In genomic region chr2:41736105-41736567, GRCh38 we compare ENCODE assay signal across 9 cellular contexts.
DNase-seq lines count a peak whose midpoint lies in the region; ATAC-seq, FAIRE-seq and TF ChIP-seq lines count a peak whose summit lies in the region.
"Had no signal": no experiment of that assay in that cellular context is flagged by ENCODE, and none has a peak within 500 bp of the region (broad histone marks: within the 10 kb centered on the region; RNA-seq: fewer than 3 reads in every experiment).

No MANE protein-coding gene starts in this region.

- ATAC-seq in GM21619 (IDR thresholded peaks at IDR 0.05; ENCODE audit: unreplicated experiment), result peak; percentile 83
- ATAC-seq in gastroesophageal sphincter, result no peak
- ATAC-seq: HCT116 had no signal

- 56 to 90% methylated on average over 4 to 5 of the region's 5 CpGs for WGBS in gastroesophageal sphincter (ENCODE audit: low coverage in 1 of 2), 2 donors
- 72 to 81% (median 73%) methylated on average over 5 of the region's 5 CpGs for WGBS in small intestine, 3 donors

- H3K27ac ChIP-seq in gastroesophageal sphincter (no peak overlapping the region), small intestine (ENCODE audit: low read depth in 1 of 2, low read length in 1 of 2) (no peak overlapping the region)

- no peak for TF ChIP-seq EP300 in gastroesophageal sphincter (IDR thresholded peaks at IDR 0.05)

- no peaks in the 10 kb centered on the region for H3K27me3 Mint-ChIP-seq in type B pancreatic cell

- no peaks in the 10 kb centered on the region for H3K9me3 Mint-ChIP-seq in type B pancreatic cell

- peaks cover 11% of the 10 kb centered on the region for H3K4me1 Mint-ChIP-seq in type B pancreatic cell (ENCODE audit: unreplicated experiment)

- H3K4me3 Mint-ChIP-seq in type B pancreatic cell, result no peak overlapping the region

- DNase-seq in GM12864 (ENCODE audit: low read depth), result peak; percentile 40
- DNase-seq in HT1080 (ENCODE audit: low read depth), result peak; percentile 72
- peak; percentile 46 for DNase-seq in fibroblast of peridontal ligament (ENCODE audit: extremely low read depth)
- DNase-seq in NCI-H748 (lab: John Stamatoyannopoulos, UW; ENCODE audit: unreplicated experiment), result no peak
- DNase-seq in type B pancreatic cell (ENCODE audit: extremely low spot score, unreplicated experiment), result no peak
- no peak for DNase-seq in small intestine

- H3K9me3 ChIP-seq in gastroesophageal sphincter, result no peaks in the 10 kb centered on the region
- H3K9me3 ChIP-seq in small intestine (ENCODE audit: control insufficient read depth, low read depth), result no peaks in the 10 kb centered on the region

- no peak for TF ChIP-seq POLR2A in gastroesophageal sphincter (IDR thresholded peaks at IDR 0.05)

- H3K4me1 ChIP-seq in gastroesophageal sphincter (no peaks in the 10 kb centered on the region), small intestine (ENCODE audit: control insufficient read depth in 2 of 2, insufficient read depth in 1 of 2, low read depth in 1 of 2, low read length in 1 of 2) (no peaks in the 10 kb centered on the region)

- no peak for TF ChIP-seq CTCF in GM12864 (IDR thresholded peaks at IDR 0.05; ENCODE audit: low read depth, low read length, missing control alignments)
- no peak for TF ChIP-seq CTCF in type B pancreatic cell (conservative IDR thresholded peaks at IDR 0.05)
- TF ChIP-seq CTCF in gastroesophageal sphincter (IDR thresholded peaks at IDR 0.05), result no peak

- H3K27me3 ChIP-seq in gastroesophageal sphincter (no peaks in the 10 kb centered on the region), small intestine (ENCODE audit: control insufficient read depth in 2 of 2, insufficient read depth in 2 of 2, low read length in 2 of 2) (no peaks in the 10 kb centered on the region)

- no peaks in the 10 kb centered on the region for H3K36me3 Mint-ChIP-seq in type B pancreatic cell

- H3K4me3 ChIP-seq in GM12864 (ENCODE audit: low read depth, low read length), result no peak overlapping the region
- H3K4me3 ChIP-seq in gastroesophageal sphincter, result no peak overlapping the region
- H3K4me3 ChIP-seq in small intestine (ENCODE audit: low read depth in 1 of 2, low read length in 2 of 2), result no peak overlapping the region

- no peaks in the 10 kb centered on the region for H3K36me3 ChIP-seq in gastroesophageal sphincter
- no peaks in the 10 kb centered on the region for H3K36me3 ChIP-seq in small intestine (ENCODE audit: control insufficient read depth in 2 of 2, insufficient read depth in 2 of 2, low read length in 2 of 2)

- FAIRE-seq in small intestine (lab: Jason Lieb, UNC), result no peak

- no peak overlapping the region for H3K27ac Mint-ChIP-seq in type B pancreatic cell

Comparison
In these comparisons a context has a peak if more than half of its experiments do, and no peak if none do; other contexts are left out.
1. DNase-seq: peak in GM12864 (single experiment), HT1080 (single experiment) and fibroblast of peridontal ligament (single experiment); none in NCI-H748 (single experiment), type B pancreatic cell (single experiment) and small intestine (single experiment).